ENCODE assay signal across 1 cellular context in the genomic region with DNA sequence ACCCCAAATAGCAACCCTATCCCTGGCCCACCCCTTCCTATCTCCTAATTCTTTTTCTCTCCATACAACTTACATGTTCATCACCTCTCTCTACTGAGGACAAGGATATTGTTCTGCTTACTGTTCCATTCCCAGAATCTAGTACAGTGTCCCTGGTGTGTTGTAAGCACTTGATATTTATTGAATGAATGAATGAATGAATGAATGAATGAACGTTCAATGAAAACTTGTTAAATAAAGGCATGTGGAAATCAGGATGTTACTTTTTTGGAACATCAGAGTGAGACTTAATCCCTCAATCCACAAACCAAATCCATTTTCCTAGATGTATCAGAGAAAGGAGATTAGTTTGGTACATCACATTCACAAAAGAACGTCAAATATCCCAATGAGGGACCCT.
TF ChIP-seq lines count a peak whose summit lies in the region.

No MANE protein-coding gene starts in this region.

TF ChIP-seq in K562, 482 proteins besides CTCF, POLR2A, EP300 and RAD21:
- TF ChIP-seq ZNF24 (IDR thresholded peaks at IDR 0.05) (peak; percentile 83), TAF9B (IDR thresholded peaks at IDR 0.05; ENCODE audit: partially characterized antibody) (no peak)
